Comparison of ENCODE assay signal across 11 cellular contexts in genomic region chr5:133992429-133993151, GRCh38. TPM values are rescaled to one million over a fixed set of nuclear protein-coding genes. Genes with fewer than 3 reads are reported as not detected.
DNase-seq lines count a peak whose midpoint lies in the region; ATAC-seq and TF ChIP-seq lines count a peak whose summit lies in the region.
"Had no signal": no experiment of that assay in that cellular context is flagged by ENCODE, and none has a peak within 500 bp of the region (broad histone marks: within the 10 kb centered on the region; RNA-seq: fewer than 3 reads in every experiment).

No MANE protein-coding gene starts in this region.

- no peak for TF ChIP-seq POLR2A in spleen (IDR thresholded peaks at IDR 0.05)

- H3F3A ChIP-seq in PC-9 (ENCODE audit: insufficient read depth, low read depth) = peaks cover 74% of the 10 kb centered on the region

- TF ChIP-seq CTCF in PC-9 (conservative IDR thresholded peaks at IDR 0.05) = no peak
- no peak for TF ChIP-seq CTCF in heart right ventricle (IDR thresholded peaks at IDR 0.05)
- no peak for TF ChIP-seq CTCF in spleen (IDR thresholded peaks at IDR 0.05 in 8 of 11, conservative IDR thresholded peaks at IDR 0.05 in 3 of 11)

- H3K27ac ChIP-seq in PC-9 (peak overlapping the region; percentile 33), heart right ventricle (peak overlapping the region; percentile 11 to 85 (median 75)), skeletal muscle tissue (ENCODE audit: low read depth, low read length) (peak overlapping the region; percentile 84), spleen (no peak overlapping the region)

- intact Hi-C loops in PC-9 (cut with micrococcal nuclease; ENCODE audit: unreplicated experiment) (no loop called here), heart right ventricle (cut with DNase I) (no loop called here), spleen (cut with DNase I; ENCODE audit: low total_unique reads) (no loop called here)

- peak overlapping the region; percentile 54 for H3K4me2 ChIP-seq in PC-9

- no peaks in the 10 kb centered on the region for H3K9me3 ChIP-seq in PC-9 (ENCODE audit: insufficient read depth, low read depth)
- H3K9me3 ChIP-seq in heart right ventricle = no peaks in the 10 kb centered on the region
- H3K9me3 ChIP-seq in skeletal muscle tissue (ENCODE audit: control insufficient read depth in 3 of 3, low read length in 3 of 3) = no peaks in the 10 kb centered on the region
- no peaks in the 10 kb centered on the region for H3K9me3 ChIP-seq in spleen

- 0 out of 2 replicates have a peak, but pooled peaks cover 3% of the 10 kb centered on the region for H3K9me2 ChIP-seq in PC-9 (ENCODE audit: insufficient read depth)

- H3K4me3 ChIP-seq in PC-9 (no peak overlapping the region), heart right ventricle (no peak overlapping the region), skeletal muscle tissue (ENCODE audit: low read length in 3 of 3) (peak overlapping the region; percentile 2 to 35 (median 30)), spleen (no peak overlapping the region)

- ATAC-seq in heart right ventricle = peak; percentile 59 to 82 (median 73)
- ATAC-seq in HG03520 (IDR thresholded peaks at IDR 0.05; ENCODE audit: unreplicated experiment) = no peak
- ATAC-seq in HG02642 (IDR thresholded peaks at IDR 0.05; ENCODE audit: poor library complexity, unreplicated experiment) = no peak
- ATAC-seq: natural killer cell treated with Interleukin-12 subunit alpha and Interleukin-12 subunit beta and Interleukin-15 and Interleukin-18, amount 100 ng/mL, for 72 hours had no signal

- H3K9ac ChIP-seq in skeletal muscle tissue (ENCODE audit: low read depth in 1 of 3, low read length in 3 of 3) = peak overlapping the region; percentile 35 to 63 (median 57)

- no peak overlapping the region for H2AFZ ChIP-seq in PC-9

- no peaks in the 10 kb centered on the region for H3K27me3 ChIP-seq in PC-9 (ENCODE audit: insufficient read depth, low read depth)
- no peaks in the 10 kb centered on the region for H3K27me3 ChIP-seq in heart right ventricle
- H3K27me3 ChIP-seq in skeletal muscle tissue (ENCODE audit: control insufficient read depth in 3 of 3, insufficient read depth in 3 of 3, low read length in 3 of 3) = no peaks in the 10 kb centered on the region
- no peaks in the 10 kb centered on the region for H3K27me3 ChIP-seq in spleen (replicated peaks in 1 of 7)

- DNase-seq in NCI-H2029 (lab: John Stamatoyannopoulos, UW) (peak; percentile 50), NCI-H2029 treated with DMSO at 0.1 percent for 48 hours (lab: John Stamatoyannopoulos, UW) (no peak), PC-9 (no peak), heart right ventricle (peak; percentile 41 to 67), spleen (no peak)
- DNase-seq: NCI-H1105 treated with DMSO at 0.1 percent for 48 hours; stimulated activated CD4-positive, alpha-beta T cell treated with anti-CD3 and anti-CD28 coated beads, Interleukin-2, amount 100 ng/mL, for 24 hours had no signal

- H3K36me3 ChIP-seq in PC-9 (ENCODE audit: low read depth) = peaks cover 43% of the 10 kb centered on the region
- peaks cover 0 to 53% (median 32%) of the 10 kb centered on the region in 9 donors for H3K36me3 ChIP-seq in heart right ventricle
- H3K36me3 ChIP-seq in skeletal muscle tissue (ENCODE audit: control insufficient read depth in 3 of 3, insufficient read depth in 3 of 3, low read length in 3 of 3) = peaks cover 16 to 27% (median 25%) of the 10 kb centered on the region in 3 donors
- H3K36me3 ChIP-seq in spleen = peaks cover 0 to 54% (median 39%) of the 10 kb centered on the region in 6 donors

- POLR2A ChIA-PET in PC-9 (lab: Charles Lee; ENCODE audit: unreplicated experiment) = no interaction called here

- H4K20me1 ChIP-seq in PC-9 (ENCODE audit: insufficient read depth) = peaks cover 68% of the 10 kb centered on the region

- CTCF ChIA-PET in PC-9 (lab: Charles Lee) = no interaction called here

- 41 to 59% methylated on average over 8 of the region's 8 CpGs for WGBS in heart right ventricle, 2 donors
- WGBS in spleen, 5 donors = 70 to 81% (median 78%) methylated on average over 7 to 8 of the region's 8 CpGs

- H3K79me2 ChIP-seq in PC-9 (ENCODE audit: low read depth) = peaks cover 99% of the 10 kb centered on the region

- H3K4me1 ChIP-seq in PC-9 (replicated peaks; ENCODE audit: insufficient read depth) = peaks cover 51% of the 10 kb centered on the region
- H3K4me1 ChIP-seq in heart right ventricle = peaks cover 18 to 76% (median 59%) of the 10 kb centered on the region in 9 donors
- peaks cover 59 to 69% (median 63%) of the 10 kb centered on the region in 3 donors for H3K4me1 ChIP-seq in skeletal muscle tissue (ENCODE audit: control insufficient read depth in 3 of 3, insufficient read depth in 3 of 3, low read length in 3 of 3)
- H3K4me1 ChIP-seq in spleen = peaks cover 6 to 55% (median 40%) of the 10 kb centered on the region in 6 donors

- BruUV-seq in PC-9 (replicated peaks; lab: Mats Ljungman, UMichigan) = no TSS peak

RNA-seq across cellular contexts. Expression of gene VDAC1, which starts 12.2 kb away (rescaled TPM):
- total RNA-seq in PC-9 (2021) (157 and 228 TPM in 2 replicates), heart right ventricle (100 to 1,000 TPM; 440 to 609 (median 535) TPM), skeletal muscle tissue (257 TPM), spleen (100 to 1,000 TPM in 1 of 7 donors, 10 to 100 TPM in 6; 69.2 to 100 (median 86.4) TPM)
- polyA plus RNA-seq in heart right ventricle (100 to 1,000 TPM; 229 to 359 TPM), spleen (10 to 100 TPM; 53.3 to 84.0 (median 76.2) TPM)

RNA-seq across cellular contexts. Expression of gene C5orf15, which starts 24.2 kb away (rescaled TPM):
- total RNA-seq in PC-9 (2021) = 24.4 and 45.0 TPM in 2 replicates
- 10 to 100 TPM; 31.0 to 55.3 (median 34.2) TPM for total RNA-seq in heart right ventricle
- polyA plus RNA-seq in heart right ventricle = 10 to 100 TPM; 22.2 to 28.7 TPM
- total RNA-seq in skeletal muscle tissue = 43.3 TPM
- total RNA-seq in spleen = 10 to 100 TPM; 25.4 to 49.6 (median 28.6) TPM
- 10 to 100 TPM; 28.1 to 28.8 (median 28.4) TPM for polyA plus RNA-seq in spleen

Comparison
In these comparisons a context has a peak if more than half of its experiments do, and no peak if none do; other contexts are left out.
1. DNase-seq: peak in NCI-H2029 (single experiment) and heart right ventricle (2 of 2); none in NCI-H2029 treated with DMSO at 0.1 percent for 48 hours (single experiment), PC-9 (0 of 2) and spleen (single experiment).
2. H3K27ac ChIP-seq: peak in PC-9 (single experiment), heart right ventricle (10 of 10) and skeletal muscle tissue (single experiment); none in spleen (0 of 8).
3. H3K4me3 ChIP-seq: peak in skeletal muscle tissue (3 of 3); none in PC-9 (single experiment), heart right ventricle (0 of 10) and spleen (0 of 8).
4. ATAC-seq: peak in heart right ventricle (8 of 8); none in HG03520 (single experiment) and HG02642 (single experiment).